Comparison of ENCODE assay signal across 1 cellular context in the genomic region with DNA sequence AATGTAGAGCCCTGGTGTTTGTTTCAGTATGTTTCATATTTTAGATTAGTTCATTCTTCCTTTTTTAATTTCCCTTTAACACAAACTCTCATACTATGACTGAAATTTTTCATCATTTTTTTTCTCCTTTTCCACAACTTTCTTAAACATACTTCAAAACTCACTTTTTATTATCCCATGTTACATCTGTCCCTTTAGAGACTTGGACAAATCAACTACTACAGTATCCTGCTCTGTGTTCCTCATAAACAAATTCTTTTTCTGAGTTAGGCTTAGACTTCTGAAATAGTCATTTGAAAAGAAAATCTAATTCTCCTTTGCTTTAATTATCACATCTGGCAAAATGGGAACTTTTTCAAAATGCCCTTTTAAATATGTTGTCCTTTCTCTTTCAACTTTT.
TF ChIP-seq lines count a peak whose summit lies in the region.

No MANE protein-coding gene starts in this region.

TF ChIP-seq in HCT116, 20 proteins besides CTCF, POLR2A, EP300 and RAD21 (continued from another document):
- TF ChIP-seq REST (IDR thresholded peaks at IDR 0.05; ENCODE audit: low read depth) (no peak), ZBTB33 (IDR thresholded peaks at IDR 0.05; ENCODE audit: extremely low read depth, insufficient replicate concordance, low read length) (no peak), ZNF274 (IDR thresholded peaks at IDR 0.05; ENCODE audit: low read depth, low read length) (no peak), SRF (IDR thresholded peaks at IDR 0.05; ENCODE audit: low read depth) (no peak), JUND (IDR thresholded peaks at IDR 0.05) (no peak), ZFX (IDR thresholded peaks at IDR 0.05) (no peak), SIN3A (IDR thresholded peaks at IDR 0.05; ENCODE audit: low read depth) (no peak), EZH2 (IDR thresholded peaks at IDR 0.05) (no peak)
